In the genomic region with DNA sequence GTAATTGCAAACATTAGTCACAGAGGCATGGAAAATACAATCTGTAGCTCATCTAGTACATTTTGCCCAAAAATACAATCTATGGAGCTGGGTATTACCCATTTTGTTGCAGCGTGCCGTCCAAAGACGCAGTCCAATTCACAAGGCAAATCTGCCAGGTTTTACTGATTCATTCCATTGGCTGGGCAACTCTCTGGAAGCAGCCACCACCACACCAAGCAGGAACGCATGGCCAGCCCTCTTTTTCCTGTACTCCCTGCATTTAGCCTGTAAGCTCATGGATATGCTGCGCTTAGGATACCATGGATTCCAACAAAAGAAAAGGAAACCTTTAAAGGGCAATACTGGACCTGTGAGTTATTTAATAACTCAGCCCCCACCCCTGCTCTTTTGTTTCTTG, we compare ENCODE assay signal across 25 cellular contexts.
"Had no signal": no experiment of that assay in that cellular context is flagged by ENCODE, and none has a peak within 500 bp of the region (broad histone marks: within the 10 kb centered on the region; RNA-seq: fewer than 3 reads in every experiment).

No MANE protein-coding gene starts in this region.

- H3K36me3 ChIP-seq: left lung, lower lobe of right lung, neutrophil, ovary, suprapubic skin, thoracic aorta, tibial nerve, uterus had no signal

- H3K27ac ChIP-seq: left lung, lower lobe of right lung, neutrophil, ovary, skin epidermis, suprapubic skin, thoracic aorta, tibial nerve, uterus had no signal

- H3K4me1 Mint-ChIP-seq: immature natural killer cell; nephron; stimulated activated effector memory CD8-positive, alpha-beta T cell treated with anti-CD3 and anti-CD28 coated beads, Interleukin-12 subunit alpha, Interleukin-12 subunit beta, amount 100 ng/mL, for 72 hours had no signal

- ATAC-seq: left colon; naive thymus-derived CD8-positive, alpha-beta T cell; right cardiac atrium; stimulated activated effector memory CD8-positive, alpha-beta T cell treated with anti-CD3 and anti-CD28 coated beads, Interleukin-12 subunit alpha, Interleukin-12 subunit beta, amount 100 ng/mL, for 72 hours had no signal

- H3K9me3 Mint-ChIP-seq: immature natural killer cell; naive thymus-derived CD8-positive, alpha-beta T cell; nephron; neural crest cell; stimulated activated effector memory CD8-positive, alpha-beta T cell treated with anti-CD3 and anti-CD28 coated beads, Interleukin-12 subunit alpha, Interleukin-12 subunit beta, amount 100 ng/mL, for 72 hours; stimulated activated naive CD8-positive, alpha-beta T cell treated with anti-CD3 and anti-CD28 coated beads, Interleukin-15, Interleukin-2, amounts not matched to agents 100 ng/mL and 50 ng/mL, for 24 hours; type B pancreatic cell had no signal

- DNase-seq: immature natural killer cell; kidney; left colon; left lung; lower lobe of right lung; mammary epithelial cell; mesenchymal stem cell; naive thymus-derived CD8-positive, alpha-beta T cell; ovary; right cardiac atrium; stimulated activated CD4-positive, alpha-beta T cell treated with anti-CD3 and anti-CD28 coated beads, Interleukin-12 subunit alpha, Interleukin-12 subunit beta, amount 100 ng/mL, for 4 hours; stimulated activated CD4-positive, alpha-beta T cell treated with anti-CD3 and anti-CD28 coated beads, Interleukin-4, amount 100 ng/mL, for 24 hours; stimulated activated naive CD4-positive, alpha-beta T cell; uterus had no signal

- H3K4me1 ChIP-seq: left lung, uterus had no signal

- H3K27ac Mint-ChIP-seq: immature natural killer cell; naive thymus-derived CD8-positive, alpha-beta T cell; nephron; progenitor cell of endocrine pancreas; stimulated activated effector memory CD8-positive, alpha-beta T cell treated with anti-CD3 and anti-CD28 coated beads, Interleukin-12 subunit alpha, Interleukin-12 subunit beta, amount 100 ng/mL, for 72 hours; stimulated activated naive CD8-positive, alpha-beta T cell treated with anti-CD3 and anti-CD28 coated beads, Interleukin-15, Interleukin-2, amounts not matched to agents 100 ng/mL and 50 ng/mL, for 24 hours; type B pancreatic cell had no signal

- H3K36me3 Mint-ChIP-seq: immature natural killer cell; naive thymus-derived CD8-positive, alpha-beta T cell; stimulated activated effector memory CD8-positive, alpha-beta T cell treated with anti-CD3 and anti-CD28 coated beads, Interleukin-12 subunit alpha, Interleukin-12 subunit beta, amount 100 ng/mL, for 72 hours; type B pancreatic cell had no signal

- H3K4me3 Mint-ChIP-seq: immature natural killer cell; naive thymus-derived CD8-positive, alpha-beta T cell; nephron; neural crest cell; stimulated activated effector memory CD8-positive, alpha-beta T cell treated with anti-CD3 and anti-CD28 coated beads, Interleukin-12 subunit alpha, Interleukin-12 subunit beta, amount 100 ng/mL, for 72 hours; stimulated activated naive CD8-positive, alpha-beta T cell treated with anti-CD3 and anti-CD28 coated beads, Interleukin-15, Interleukin-2, amounts not matched to agents 100 ng/mL and 50 ng/mL, for 24 hours; type B pancreatic cell had no signal

- H3K4me3 ChIP-seq: left lung, lower lobe of right lung, ovary, skin epidermis, suprapubic skin, thoracic aorta, tibial nerve, uterus had no signal

- H3K27me3 ChIP-seq: ovary, uterus had no signal

- H3K9me3 ChIP-seq: left lung, lower lobe of right lung, neutrophil, ovary, suprapubic skin, thoracic aorta, tibial nerve, uterus had no signal
